In genomic region chr5:79171846-79172245, GRCh38 we compare ENCODE assay signal across 18 cellular contexts.
"Had no signal": no experiment of that assay in that cellular context is flagged by ENCODE, and none has a peak within 500 bp of the region (broad histone marks: within the 10 kb centered on the region; RNA-seq: fewer than 3 reads in every experiment).

No MANE protein-coding gene starts in this region.

- DNase-seq: activated CD4-positive, alpha-beta T cell treated with anti-CD3 and anti-CD28 coated beads for 4 hours; activated CD4-positive, alpha-beta T cell treated with anti-CD3 and anti-CD28 coated beads, Interleukin-2, amount 50 U/mL, for 48 hours; activated CD4-positive, CD25-positive, alpha-beta regulatory T cell; activated CD8-positive, alpha-beta memory T cell treated with anti-CD3 and anti-CD28 coated beads, Interleukin-2, amount 50 U/mL, for 48 hours; activated naive CD4-positive, alpha-beta T cell; activated T-cell treated with anti-CD3 and anti-CD28 coated beads, Interleukin-2, amount 50 U/mL, for 4 hours; colonic mucosa; dorsolateral prefrontal cortex; heart left ventricle; islet precursor cell; left colon; naive thymus-derived CD4-positive, alpha-beta T cell; spleen; stimulated activated CD4-positive, alpha-beta T cell treated with anti-CD3 and anti-CD28 coated beads, Interleukin-4, amount 100 ng/mL, for 24 hours; stimulated activated naive CD4-positive, alpha-beta T cell treated with Interleukin-2 at 50 U/mL for 16 hours; T1000; upper lobe of right lung had no signal

- H3K27me3 ChIP-seq: colonic mucosa, dorsolateral prefrontal cortex, heart left ventricle, spleen, upper lobe of right lung had no signal

- H3K9me3 ChIP-seq: colonic mucosa, heart left ventricle, spleen, thoracic aorta, upper lobe of right lung had no signal

- H3K36me3 ChIP-seq: colonic mucosa, heart left ventricle, spleen, thoracic aorta, upper lobe of right lung had no signal

- H3K4me1 ChIP-seq: colonic mucosa, heart left ventricle, spleen, upper lobe of right lung had no signal

- H3K27ac ChIP-seq: colonic mucosa, dorsolateral prefrontal cortex, heart left ventricle, spleen, thoracic aorta, upper lobe of right lung had no signal

- H3K4me3 ChIP-seq: colonic mucosa, dorsolateral prefrontal cortex, heart left ventricle, spleen, thoracic aorta, upper lobe of right lung had no signal
